ENCODE assay signal across 12 cellular contexts in genomic region chr11:63745304-63746170, GRCh38. TPM values are rescaled to one million over a fixed set of nuclear protein-coding genes. Genes with fewer than 3 reads are reported as not detected.
DNase-seq lines count a peak whose midpoint lies in the region; ATAC-seq and TF ChIP-seq lines count a peak whose summit lies in the region.
"Had no signal": no experiment of that assay in that cellular context is flagged by ENCODE, and none has a peak within 500 bp of the region (broad histone marks: within the 10 kb centered on the region; RNA-seq: fewer than 3 reads in every experiment).

No MANE protein-coding gene starts in this region.

- H3K36me3 ChIP-seq in Caco-2 (ENCODE audit: control insufficient read depth, insufficient read depth, low read length) (no peaks in the 10 kb centered on the region), MM.1S (replicated peaks; ENCODE audit: insufficient read depth, low read length) (no peaks in the 10 kb centered on the region), body of pancreas (replicated peaks in 1 of 2; ENCODE audit: insufficient read depth in 1 of 2, low read depth in 2 of 2) (peaks cover 2 to 4% of the 10 kb centered on the region in 2 donors), colonic mucosa (no peaks in the 10 kb centered on the region)

- H4K20me1 ChIP-seq in MM.1S (ENCODE audit: insufficient read depth, low read length) = no peaks in the 10 kb centered on the region

- H3K4me1 ChIP-seq in Caco-2 (no peaks in the 10 kb centered on the region), MM.1S (ENCODE audit: low read length) (no peaks in the 10 kb centered on the region), body of pancreas (peaks cover 9% of the 10 kb centered on the region), colonic mucosa (no peaks in the 10 kb centered on the region)
- H3K4me1 ChIP-seq: sigmoid colon had no signal

- intact Hi-C loops in Caco-2 (cut with micrococcal nuclease; ENCODE audit: unreplicated experiment) = no loop called here
- intact Hi-C loops in body of pancreas (cut with DNase I) = no loop called here
- intact Hi-C loops in colonic mucosa (cut with DNase I) = no loop called here

- H3K27me3 ChIP-seq in Caco-2 (replicated peaks; ENCODE audit: control insufficient read depth, insufficient read depth, low read length) (no peaks in the 10 kb centered on the region), MM.1S (replicated peaks; ENCODE audit: insufficient read depth, low read length) (no peaks in the 10 kb centered on the region), body of pancreas (no peaks in the 10 kb centered on the region), colonic mucosa (no peaks in the 10 kb centered on the region)
- H3K27me3 ChIP-seq: sigmoid colon had no signal

- H3K4me3 Mint-ChIP-seq in Caco-2 (ENCODE audit: unreplicated experiment) = no peak overlapping the region

- H3K36me3 Mint-ChIP-seq in Caco-2 (ENCODE audit: insufficient read depth, unreplicated experiment) = peaks cover 9% of the 10 kb centered on the region

- H3K4me2 ChIP-seq in MM.1S (ENCODE audit: low read depth, low read length) = no peak overlapping the region

- H3K9ac ChIP-seq in MM.1S (ENCODE audit: low read length) (no peak overlapping the region), colonic mucosa (ENCODE audit: low read depth in 2 of 2, low read length in 2 of 2) (no peak overlapping the region)

- POLR2A ChIA-PET in Caco-2 (lab: Charles Lee) = no interaction called here

- H3K27ac Mint-ChIP-seq in Caco-2 (ENCODE audit: unreplicated experiment) = no peak overlapping the region

- WGBS in body of pancreas, 2 donors = 62 to 68% methylated on average over 13 of the region's 13 CpGs

- no peak for DNase-seq in Caco-2
- no peak for DNase-seq in MM.1S
- no peak for DNase-seq in body of pancreas
- peak; percentile 14 for DNase-seq in myocyte (ENCODE audit: low read depth)
- no peak for DNase-seq in NCI-H446 treated with DMSO at 0.1 percent for 48 hours (lab: John Stamatoyannopoulos, UW)
- DNase-seq in colonic mucosa = no peak
- DNase-seq in coronary artery (ENCODE audit: low spot score) = no peak
- DNase-seq: activated gamma-delta T cell, HCEC 1CT, NCI-H69, sigmoid colon had no signal

- no peaks in the 10 kb centered on the region for H3K27me3 Mint-ChIP-seq in Caco-2 (ENCODE audit: insufficient read depth, unreplicated experiment)

- TF ChIP-seq CTCF in Caco-2 (IDR thresholded peaks at IDR 0.05; ENCODE audit: insufficient read depth in 1 of 2, low read depth in 1 of 2, low read length in 1 of 2, severe bottlenecking in 1 of 2, unreplicated experiment in 1 of 2) (peak; percentile 24 to 49), MM.1S (IDR thresholded peaks at IDR 0.05; ENCODE audit: low read length) (peak; percentile 26; the same call in 1 of the 2 replicates), body of pancreas (IDR thresholded peaks at IDR 0.05) (peak in 4 of 7 experiments; percentile 16 to 29 (median 25)), colonic mucosa (IDR thresholded peaks at IDR 0.05) (no peak), coronary artery (IDR thresholded peaks at IDR 0.05) (no peak)

- CTCF ChIA-PET in Caco-2 (lab: Charles Lee) = no interaction called here

- H3K27ac ChIP-seq in MM.1S (ENCODE audit: low read length) (no peak overlapping the region), body of pancreas (no peak overlapping the region), colonic mucosa (no peak overlapping the region), coronary artery (no peak overlapping the region)
- H3K27ac ChIP-seq: sigmoid colon had no signal

- H3K79me2 ChIP-seq in MM.1S (ENCODE audit: low read length) = peaks cover 38% of the 10 kb centered on the region

- H3K4me3 ChIP-seq in Caco-2 (ENCODE audit: low read depth, low read length) = no peak overlapping the region
- no peak overlapping the region for H3K4me3 ChIP-seq in MM.1S (ENCODE audit: low read length)
- no peak overlapping the region for H3K4me3 ChIP-seq in body of pancreas
- no peak overlapping the region for H3K4me3 ChIP-seq in colonic mucosa
- H3K4me3 ChIP-seq in coronary artery = no peak overlapping the region
- H3K4me3 ChIP-seq: sigmoid colon had no signal

- no TSS peak for BruUV-seq in Caco-2 (replicated peaks; lab: Mats Ljungman, UMichigan)

- H3K9me3 ChIP-seq in Caco-2 = no peaks in the 10 kb centered on the region
- H3K9me3 ChIP-seq in MM.1S (replicated peaks; ENCODE audit: insufficient read depth, low read length) = no peaks in the 10 kb centered on the region
- H3K9me3 ChIP-seq in body of pancreas = no peaks in the 10 kb centered on the region
- H3K9me3 ChIP-seq in colonic mucosa = no peaks in the 10 kb centered on the region
- H3K9me3 ChIP-seq: sigmoid colon had no signal

- no peaks in the 10 kb centered on the region for H3F3A ChIP-seq in MM.1S (ENCODE audit: insufficient read depth, low read length)

- no peak for TF ChIP-seq POLR2A in body of pancreas (IDR thresholded peaks at IDR 0.05)

- H3K4me1 Mint-ChIP-seq in Caco-2 (ENCODE audit: low read depth, unreplicated experiment) = peaks cover 10% of the 10 kb centered on the region

- H3K9me3 Mint-ChIP-seq in Caco-2 (ENCODE audit: unreplicated experiment) = no peaks in the 10 kb centered on the region

- H3K9me2 ChIP-seq in MM.1S (replicated peaks; ENCODE audit: insufficient read depth, low read length) = no peaks in the 10 kb centered on the region

- H2AFZ ChIP-seq in MM.1S (ENCODE audit: low read length) = no peak overlapping the region

- ATAC-seq in body of pancreas (peak; percentile 42), HG03139 (IDR thresholded peaks at IDR 0.05; ENCODE audit: unreplicated experiment) (no peak)

RNA-seq across cellular contexts. Expression of gene ZFTA, which starts 23.0 kb away (rescaled TPM):
- 30.8 and 31.0 TPM in 2 replicates for total RNA-seq in Caco-2 (2022)
- 10 to 100 TPM; 13.2 to 23.1 TPM for total RNA-seq in body of pancreas
- total RNA-seq in myocyte = 20.7 and 23.2 TPM in 2 replicates
- polyA plus RNA-seq in myocyte (2012) = 12.0 TPM
- 1 to 10 TPM; 4.8 to 7.0 TPM for total RNA-seq in colonic mucosa

Comparison
In these comparisons a context has a peak if more than half of its experiments do, and no peak if none do; other contexts are left out.
1. CTCF ChIP-seq: peak in Caco-2 (2 of 2), MM.1S (single experiment) and body of pancreas (4 of 7); none in colonic mucosa (single experiment) and coronary artery (single experiment).